ENCODE assay signal across 8 cellular contexts in the genomic region with DNA sequence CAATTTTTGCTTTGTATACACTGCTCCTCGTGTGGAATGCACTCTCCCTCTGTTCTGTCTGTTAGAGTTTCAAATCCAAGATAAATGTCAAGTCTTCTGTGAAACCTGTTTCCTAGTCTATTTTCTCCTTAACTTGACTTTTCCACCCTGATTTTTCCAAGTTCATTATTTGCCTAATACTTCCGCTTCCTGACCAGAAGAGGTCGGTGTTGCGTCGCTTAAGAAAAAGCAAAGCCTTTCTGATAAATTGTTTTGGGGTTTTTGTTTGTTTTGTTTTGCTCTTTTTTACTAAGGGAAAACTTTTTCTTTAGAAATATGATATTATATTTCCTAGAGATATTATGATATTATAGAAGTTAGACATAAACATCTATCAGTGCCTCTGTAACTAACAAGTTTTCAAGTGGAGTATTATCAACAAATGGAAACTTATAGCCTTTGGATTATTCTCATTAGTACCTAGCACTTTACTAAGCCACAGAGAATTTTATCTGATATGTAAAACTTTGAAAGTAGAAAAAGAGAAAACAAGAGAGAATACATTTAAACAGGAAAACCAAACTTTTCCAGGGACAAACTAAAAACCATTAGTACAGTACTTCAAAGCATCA. TPM values are rescaled to one million over a fixed set of nuclear protein-coding genes. Genes with fewer than 3 reads are reported as not detected.
DNase-seq lines count a peak whose midpoint lies in the region; ATAC-seq and TF ChIP-seq lines count a peak whose summit lies in the region.

No MANE protein-coding gene starts in this region.

- TF ChIP-seq CTCF in WTC11 (IDR thresholded peaks at IDR 0.05), result peak; percentile 67
- peak; percentile 71 for TF ChIP-seq CTCF in glutamatergic neuron (IDR thresholded peaks at IDR 0.05; ENCODE audit: partially characterized antibody, unreplicated experiment)
- peak; percentile 38 to 79 (median 66) for TF ChIP-seq CTCF in spleen (IDR thresholded peaks at IDR 0.05 in 8 of 11, conservative IDR thresholded peaks at IDR 0.05 in 3 of 11)

- no peak for ATAC-seq in activated naive CD8-positive, alpha-beta T cell treated with anti-CD3 and anti-CD28 coated beads, Interleukin-2, amount 50 U/mL, for 24 hours
- ATAC-seq in WTC11, result no peak
- no peak for ATAC-seq in GM21786 (IDR thresholded peaks at IDR 0.05; ENCODE audit: unreplicated experiment)
- no peak for ATAC-seq in HG02884 (IDR thresholded peaks at IDR 0.05; ENCODE audit: unreplicated experiment)

- no peak overlapping the region for H3K4me3 Mint-ChIP-seq in activated naive CD8-positive, alpha-beta T cell treated with anti-CD3 and anti-CD28 coated beads, Interleukin-2, amount 50 U/mL, for 24 hours
- no peak overlapping the region for H3K4me3 Mint-ChIP-seq in activated naive CD8-positive, alpha-beta T cell treated with anti-CD3 and anti-CD28 coated beads for 36 hours
- no peak overlapping the region for H3K4me3 Mint-ChIP-seq in WTC11
- no peak overlapping the region for H3K4me3 Mint-ChIP-seq in glutamatergic neuron (ENCODE audit: unreplicated experiment)

- intact Hi-C loops in spleen (cut with DNase I; ENCODE audit: low total_unique reads), result no loop called here

- no peaks in the 10 kb centered on the region for H3K36me3 ChIP-seq in spleen

- no peaks in the 10 kb centered on the region for H3K36me3 Mint-ChIP-seq in activated naive CD8-positive, alpha-beta T cell treated with anti-CD3 and anti-CD28 coated beads, Interleukin-2, amount 50 U/mL, for 24 hours (ENCODE audit: low read depth)
- no peaks in the 10 kb centered on the region for H3K36me3 Mint-ChIP-seq in activated naive CD8-positive, alpha-beta T cell treated with anti-CD3 and anti-CD28 coated beads for 36 hours
- H3K36me3 Mint-ChIP-seq in WTC11 (no peaks in the 10 kb centered on the region), glutamatergic neuron (ENCODE audit: unreplicated experiment) (no peaks in the 10 kb centered on the region)

- CTCF ChIA-PET in WTC11 (lab: Charles Lee), result interaction anchor here (0.8 to 2.7 kb wide), 3 partner anchors 16 to 124 kb away, joined by 3 to 14 read pairs (median 4); a partner anchor contains a TSS

- no peaks in the 10 kb centered on the region for H3K27me3 ChIP-seq in spleen (replicated peaks in 1 of 7)

- H3K9me3 Mint-ChIP-seq in activated naive CD8-positive, alpha-beta T cell treated with anti-CD3 and anti-CD28 coated beads, Interleukin-2, amount 50 U/mL, for 24 hours, result no peaks in the 10 kb centered on the region
- no peaks in the 10 kb centered on the region for H3K9me3 Mint-ChIP-seq in activated naive CD8-positive, alpha-beta T cell treated with anti-CD3 and anti-CD28 coated beads for 36 hours
- H3K9me3 Mint-ChIP-seq in WTC11 (no peaks in the 10 kb centered on the region), glutamatergic neuron (ENCODE audit: unreplicated experiment) (peaks cover 2% of the 10 kb centered on the region)

- peak; percentile 12 for DNase-seq in activated naive CD8-positive, alpha-beta T cell treated with anti-CD3 and anti-CD28 coated beads, Interleukin-2, amount 50 U/mL, for 24 hours
- no peak for DNase-seq in activated naive CD8-positive, alpha-beta T cell treated with anti-CD3 and anti-CD28 coated beads for 36 hours
- DNase-seq in M059J (ENCODE audit: low read depth), result peak; percentile 45
- DNase-seq in WTC11 (ENCODE audit: low spot score), result no peak
- DNase-seq in glutamatergic neuron, result no peak
- no peak for DNase-seq in spleen

- WGBS in spleen, 5 donors, result 2 to 9% (median 4%) methylated on average over 5 of the region's 5 CpGs

- TF ChIP-seq POLR2A in spleen (IDR thresholded peaks at IDR 0.05), result no peak

- no peaks in the 10 kb centered on the region for H3K27me3 Mint-ChIP-seq in activated naive CD8-positive, alpha-beta T cell treated with anti-CD3 and anti-CD28 coated beads, Interleukin-2, amount 50 U/mL, for 24 hours
- H3K27me3 Mint-ChIP-seq in activated naive CD8-positive, alpha-beta T cell treated with anti-CD3 and anti-CD28 coated beads for 36 hours, result peaks cover 3% of the 10 kb centered on the region
- H3K27me3 Mint-ChIP-seq in WTC11 (ENCODE audit: low read depth), result no peaks in the 10 kb centered on the region
- H3K27me3 Mint-ChIP-seq in glutamatergic neuron (ENCODE audit: unreplicated experiment), result no peaks in the 10 kb centered on the region

- H3K4me1 ChIP-seq in spleen, result no peaks in the 10 kb centered on the region

- POLR2A ChIA-PET in WTC11 (lab: Charles Lee), result interaction anchor here (0.8 to 1.0 kb wide), 2 partner anchors 95 to 122 kb away, joined by 3 to 4 read pairs; no protein-coding TSS in a partner anchor

- H3K4me1 Mint-ChIP-seq in activated naive CD8-positive, alpha-beta T cell treated with anti-CD3 and anti-CD28 coated beads, Interleukin-2, amount 50 U/mL, for 24 hours, result no peaks in the 10 kb centered on the region
- H3K4me1 Mint-ChIP-seq in activated naive CD8-positive, alpha-beta T cell treated with anti-CD3 and anti-CD28 coated beads for 36 hours, result peaks cover 5% of the 10 kb centered on the region
- H3K4me1 Mint-ChIP-seq in WTC11 (peaks cover 10% of the 10 kb centered on the region), glutamatergic neuron (ENCODE audit: low read depth, unreplicated experiment) (peaks cover 1% of the 10 kb centered on the region)

- H3K4me3 ChIP-seq in spleen, result no peak overlapping the region

- H3K27ac Mint-ChIP-seq in activated naive CD8-positive, alpha-beta T cell treated with anti-CD3 and anti-CD28 coated beads, Interleukin-2, amount 50 U/mL, for 24 hours, result no peak overlapping the region
- no peak overlapping the region for H3K27ac Mint-ChIP-seq in activated naive CD8-positive, alpha-beta T cell treated with anti-CD3 and anti-CD28 coated beads for 36 hours
- H3K27ac Mint-ChIP-seq in WTC11, result no peak overlapping the region; the same call in 1 of the 2 replicates
- H3K27ac Mint-ChIP-seq in glutamatergic neuron (ENCODE audit: unreplicated experiment), result no peak overlapping the region

- no peaks in the 10 kb centered on the region for H3K9me3 ChIP-seq in spleen

- H3K27ac ChIP-seq in spleen, result no peak overlapping the region

TF ChIP-seq in WTC11, 78 proteins besides CTCF, POLR2A, EP300 and RAD21:
- TF ChIP-seq, protein P1, sequence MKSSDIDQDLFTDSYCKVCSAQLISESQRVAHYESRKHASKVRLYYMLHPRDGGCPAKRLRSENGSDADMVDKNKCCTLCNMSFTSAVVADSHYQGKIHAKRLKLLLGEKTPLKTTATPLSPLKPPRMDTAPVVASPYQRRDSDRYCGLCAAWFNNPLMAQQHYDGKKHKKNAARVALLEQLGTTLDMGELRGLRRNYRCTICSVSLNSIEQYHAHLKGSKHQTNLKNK (CRISPR knock-in tag; IDR thresholded peaks at IDR 0.05), result no peak
- TF ChIP-seq ZNF416 (CRISPR knock-in tag; IDR thresholded peaks at IDR 0.05) (no peak), ZNF219 (CRISPR knock-in tag; IDR thresholded peaks at IDR 0.05; ENCODE audit: borderline replicate concordance) (no peak), ZNF121 (CRISPR knock-in tag; IDR thresholded peaks at IDR 0.05) (no peak)
- TF ChIP-seq, protein P2, sequence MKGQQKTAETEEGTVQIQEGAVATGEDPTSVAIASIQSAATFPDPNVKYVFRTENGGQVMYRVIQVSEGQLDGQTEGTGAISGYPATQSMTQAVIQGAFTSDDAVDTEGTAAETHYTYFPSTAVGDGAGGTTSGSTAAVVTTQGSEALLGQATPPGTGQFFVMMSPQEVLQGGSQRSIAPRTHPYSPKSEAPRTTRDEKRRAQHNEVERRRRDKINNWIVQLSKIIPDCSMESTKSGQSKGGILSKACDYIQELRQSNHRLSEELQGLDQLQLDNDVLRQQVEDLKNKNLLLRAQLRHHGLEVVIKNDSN (CRISPR knock-in tag; IDR thresholded peaks at IDR 0.05), result no peak

RNA-seq across cellular contexts. Expression of a gene that starts 55.8 kb away (rescaled TPM):
- 10 to 100 TPM; 62.3 to 69.6 TPM for total RNA-seq in activated naive CD8-positive, alpha-beta T cell treated with anti-CD3 and anti-CD28 coated beads for 36 hours
- 55.4 and 57.4 TPM in 2 replicates for total RNA-seq in M059J (2014; rRNA removed; shearing (Covaris generic))
- total RNA-seq in WTC11 (2021) (45.6 to 58.2 TPM (median 46.8 TPM) in 3 replicates), glutamatergic neuron (ENCODE audit: unreplicated experiment) (41.1 TPM), spleen (10 to 100 TPM; 24.4 to 44.5 (median 27.6) TPM)
- 10 to 100 TPM in 2 of 3 donors, 1 to 10 TPM in 1; 9.8 to 15.1 (median 13.1) TPM for polyA plus RNA-seq in spleen

Comparison
In these comparisons a context has a peak if more than half of its experiments do, and no peak if none do; other contexts are left out.
1. DNase-seq: peak in activated naive CD8-positive, alpha-beta T cell treated with anti-CD3 and anti-CD28 coated beads, Interleukin-2, amount 50 U/mL, for 24 hours (single experiment) and M059J (single experiment); none in activated naive CD8-positive, alpha-beta T cell treated with anti-CD3 and anti-CD28 coated beads for 36 hours (single experiment), WTC11 (single experiment), glutamatergic neuron (single experiment) and spleen (single experiment).
2. Peak in every context shown above with its lines, with median percentiles within 50 percentile points of each other: CTCF ChIP-seq.